Comparison of ENCODE assay signal across 8 cellular contexts in genomic region chr4:77075869-77076801, GRCh38. TPM values are rescaled to one million over a fixed set of nuclear protein-coding genes. Genes with fewer than 3 reads are reported as not detected.
DNase-seq lines count a peak whose midpoint lies in the region; TF ChIP-seq lines count a peak whose summit lies in the region.

Gene CCNI, minus strand, starts transcription at chr4:77075989. Its CDS starts 9,627 bp downstream, at chr4:77066362.

- DNase-seq in GM03348 (ENCODE audit: low spot score), result peak; percentile 98
- DNase-seq in HFF-Myc (ENCODE audit: extremely low read depth, low read depth), result peak; percentile 84
- peak; percentile 96 for DNase-seq in NAMALWA (ENCODE audit: low spot score)
- DNase-seq in SK-MEL-5 (ENCODE audit: low read depth, low spot score), result peak; percentile 91
- DNase-seq in activated naive CD4-positive, alpha-beta T cell treated with Interleukin-2 at 50 U/mL for 16 hours, result peak; percentile 91
- DNase-seq in foreskin melanocyte, result peak; percentile 99
- DNase-seq in neuronal stem cell (ENCODE audit: low spot score), result peak; percentile 99

- peak within 1 kb of the TSS; percentile 98 for H3K23ac ChIP-seq in neuronal stem cell (ENCODE audit: low read depth, low read length, poor library complexity)

- H3K4me2 ChIP-seq in neuronal stem cell (ENCODE audit: insufficient read depth, low read length, poor library complexity, severe bottlenecking), result peak within 1 kb of the TSS; percentile 58

- H3K36me3 ChIP-seq in neuronal stem cell (replicated peaks in 1 of 2; ENCODE audit: control insufficient read depth in 2 of 2, insufficient read depth in 2 of 2, low read length in 2 of 2) (peaks cover 0 to 11% of the 10 kb centered on the region in 2 donors), subcutaneous abdominal adipose tissue (ENCODE audit: control insufficient read depth in 5 of 5, insufficient read depth in 5 of 5, low read length in 5 of 5) (no peaks in the 10 kb centered on the region)

- no peak within 1 kb of the TSS for H3K4ac ChIP-seq in neuronal stem cell (ENCODE audit: low read length)

- no peak within 1 kb of the TSS for H2BK120ac ChIP-seq in neuronal stem cell (ENCODE audit: low read depth, low read length)

- no peak within 1 kb of the TSS for H2BK12ac ChIP-seq in neuronal stem cell (ENCODE audit: low read length)

- H2BK15ac ChIP-seq in neuronal stem cell (ENCODE audit: low read length), result peak within 1 kb of the TSS; percentile 68

- H3K9me3 ChIP-seq in neuronal stem cell (replicated peaks in 1 of 2; ENCODE audit: control insufficient read depth in 2 of 2, insufficient read depth in 1 of 2, low read depth in 1 of 2, low read length in 2 of 2) (no peaks in the 10 kb centered on the region), subcutaneous abdominal adipose tissue (ENCODE audit: control insufficient read depth in 5 of 5, low read length in 5 of 5) (no peaks in the 10 kb centered on the region)

- H3K9ac ChIP-seq in neuronal stem cell (ENCODE audit: low read depth, low read length, poor library complexity) (peak within 1 kb of the TSS; percentile 96), subcutaneous abdominal adipose tissue (ENCODE audit: low read length in 5 of 5) (peak within 1 kb of the TSS; percentile 92 to 100 (median 96))

- peak within 1 kb of the TSS; percentile 94 for H2BK5ac ChIP-seq in neuronal stem cell (ENCODE audit: low read length)

- peak within 1 kb of the TSS; percentile 98 for H3K18ac ChIP-seq in neuronal stem cell (ENCODE audit: low read length)

- TF ChIP-seq CTCF in HFF-Myc (IDR thresholded peaks at IDR 0.05; ENCODE audit: low read depth, low read length, missing control alignments), result no peak

- peak within 1 kb of the TSS; percentile 95 for H2AK5ac ChIP-seq in neuronal stem cell (ENCODE audit: low read depth, low read length)

- H3K4me1 ChIP-seq in neuronal stem cell (ENCODE audit: control insufficient read depth in 2 of 2, insufficient read depth in 1 of 2, low read depth in 1 of 2, low read length in 2 of 2) (peaks cover 1 to 3% of the 10 kb centered on the region in 2 donors), subcutaneous abdominal adipose tissue (ENCODE audit: control insufficient read depth in 5 of 5, insufficient read depth in 5 of 5, low read length in 5 of 5) (peaks cover 2 to 40% (median 36%) of the 10 kb centered on the region in 5 donors)

- peak within 1 kb of the TSS; percentile 91 for H3K14ac ChIP-seq in neuronal stem cell (ENCODE audit: low read length)

- no CpG with 5 or more reads among the region's 54 CpGs for WGBS in neuronal stem cell (ENCODE audit: extremely low coverage in 2 of 2, insufficient read length in 2 of 2, insufficient replicate concordance in 1 of 2), 2 donors

- H3K27me3 ChIP-seq in neuronal stem cell (ENCODE audit: control insufficient read depth in 3 of 3, insufficient read depth in 3 of 3, low read depth in 1 of 3, low read length in 3 of 3) (no peaks in the 10 kb centered on the region), subcutaneous abdominal adipose tissue (ENCODE audit: control insufficient read depth in 5 of 5, insufficient read depth in 4 of 5, low read length in 5 of 5) (no peaks in the 10 kb centered on the region)

- in situ Hi-C loops in SK-MEL-5 (cut with HindIII; ENCODE audit: low pct_unique_long_range_greater_than_20kb, low sequenced_read_pairs), result no loop called here

- H2AFZ ChIP-seq in neuronal stem cell (ENCODE audit: low read length), result peak within 1 kb of the TSS; percentile 91

- no peaks in the 10 kb centered on the region for H3K79me1 ChIP-seq in neuronal stem cell (ENCODE audit: low read depth, low read length)

- peak within 1 kb of the TSS; percentile 80 for H4K91ac ChIP-seq in neuronal stem cell (ENCODE audit: low read depth, low read length, poor library complexity)

- peak within 1 kb of the TSS; percentile 57 for H3K4me3 ChIP-seq in HFF-Myc (replicated peaks; ENCODE audit: low read depth, low read length)
- peak within 1 kb of the TSS; percentile 76 to 98 for H3K4me3 ChIP-seq in neuronal stem cell (ENCODE audit: low read length in 2 of 2)
- peak within 1 kb of the TSS; percentile 86 to 99 (median 96) for H3K4me3 ChIP-seq in subcutaneous abdominal adipose tissue (ENCODE audit: low read depth in 1 of 5, low read length in 5 of 5)

- H3K27ac ChIP-seq in neuronal stem cell (replicated peaks; ENCODE audit: low read length) (peak within 1 kb of the TSS; percentile 97), subcutaneous abdominal adipose tissue (ENCODE audit: low read depth, low read length) (peak within 1 kb of the TSS; percentile 99)

- H4K8ac ChIP-seq in neuronal stem cell (ENCODE audit: low read depth, low read length), result peak within 1 kb of the TSS; percentile 95

RNA-seq across cellular contexts. Expression of gene CCNI, which starts in this region (rescaled TPM):
- total RNA-seq in SK-MEL-5 (2014; rRNA removed; shearing (Covaris generic)), result 105 and 112 TPM in 2 replicates
- 106 and 136 TPM in 2 replicates for polyA plus RNA-seq in SK-MEL-5 (2015; cell fraction: cytosol; rRNA removed)
- 34.5 and 51.1 TPM in 2 replicates for polyA plus RNA-seq in SK-MEL-5 (2015; cell fraction: nucleus; rRNA removed)
- 434 TPM for polyA plus RNA-seq in neuronal stem cell (2013, experiment 1 of 2)
- 452 TPM for polyA plus RNA-seq in neuronal stem cell (2013, experiment 2 of 2)

Comparison
In these comparisons a context has a peak if more than half of its experiments do, and no peak if none do; other contexts are left out.
1. Peak in every context shown above with its lines: DNase-seq, H3K4me3 ChIP-seq and H3K27ac ChIP-seq.